ENCODE assay signal across 15 cellular contexts in the genomic region with DNA sequence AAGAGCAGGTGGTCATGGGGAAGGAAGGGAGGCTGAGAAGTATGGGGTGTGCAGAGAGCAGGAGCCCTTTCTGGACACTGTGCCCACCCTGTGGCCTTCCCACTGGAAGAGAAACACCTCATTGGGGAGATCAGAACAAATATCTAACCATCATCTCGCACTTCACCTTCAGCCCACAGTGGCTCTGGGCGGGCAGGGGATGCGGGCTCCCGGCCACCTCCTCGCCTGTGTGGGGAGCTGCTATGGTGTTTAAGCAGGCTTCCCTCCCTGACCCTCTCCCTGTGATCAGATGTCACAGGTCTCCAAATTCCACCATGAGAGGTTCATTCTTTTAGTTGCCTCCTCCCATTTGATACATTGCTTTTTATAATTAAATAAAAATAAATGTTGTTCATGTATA. TPM values are rescaled to one million over a fixed set of nuclear protein-coding genes. Genes with fewer than 3 reads are reported as not detected.
A peak's percentile ranks its signal among the peaks of the same experiment; 100 is the strongest.
DNase-seq lines count a peak whose midpoint lies in the region; ATAC-seq and TF ChIP-seq lines count a peak whose summit lies in the region.
"Had no signal": no experiment of that assay in that cellular context is flagged by ENCODE, and none has a peak within 500 bp of the region (broad histone marks: within the 10 kb centered on the region; RNA-seq: fewer than 3 reads in every experiment).

No MANE protein-coding gene starts in this region.

- no peak overlapping the region for H3K4me3 ChIP-seq in upper lobe of right lung
- no peak overlapping the region for H3K4me3 ChIP-seq in endodermal cell (ENCODE audit: low read length)
- H3K4me3 ChIP-seq: BLaER1 treated with 17β-estradiol and CSF1 and Interleukin-3, amounts not matched to agents 10 nM and 100 nM had no signal

- H3K27me3 ChIP-seq in upper lobe of right lung (no peaks in the 10 kb centered on the region), endodermal cell (ENCODE audit: control insufficient read depth, insufficient read depth, low read length, poor library complexity, severe bottlenecking) (peaks cover 42% of the 10 kb centered on the region)

- CTCF ChIA-PET in activated CD8-positive, alpha-beta T cell treated with anti-CD3 and anti-CD28 coated beads, Interleukin-2, amount 10 ng/mL, durations not matched to agents 7 days and 5 days (lab: Charles Lee) = no interaction called here
- CTCF ChIA-PET in activated CD8-positive, alpha-beta T cell treated with anti-CD3 and anti-CD28 coated beads for 36 hours (lab: Charles Lee) = no interaction called here
- CTCF ChIA-PET in activated CD4-positive, alpha-beta memory T cell treated with anti-CD3 and anti-CD28 coated beads for 36 hours (lab: Charles Lee) = no interaction called here

- peak; percentile 9 for DNase-seq in activated CD8-positive, alpha-beta T cell treated with anti-CD3 and anti-CD28 coated beads, Interleukin-2, amount 10 ng/mL, durations not matched to agents 7 days and 5 days
- DNase-seq in activated CD8-positive, alpha-beta T cell treated with anti-CD3 and anti-CD28 coated beads for 36 hours = no peak
- DNase-seq in activated CD4-positive, alpha-beta memory T cell treated with anti-CD3 and anti-CD28 coated beads for 36 hours = peak; percentile 5
- peak; percentile 18 for DNase-seq in left lobe of liver (ENCODE audit: low spot score)
- peak; percentile 48 for DNase-seq in upper lobe of right lung
- no peak for DNase-seq in endodermal cell
- no peak for DNase-seq in NCI-H1436 treated with DMSO at 0.1 percent for 48 hours (lab: John Stamatoyannopoulos, UW)
- DNase-seq: 8988T; AML-193; CD4-positive, CD25-positive, alpha-beta regulatory T cell; HCEC 1CT; HFFc6 had no signal

- no peaks in the 10 kb centered on the region for H3K36me3 Mint-ChIP-seq in activated CD8-positive, alpha-beta T cell treated with anti-CD3 and anti-CD28 coated beads, Interleukin-2, amount 10 ng/mL, durations not matched to agents 7 days and 5 days (ENCODE audit: low read depth)
- H3K36me3 Mint-ChIP-seq in activated CD8-positive, alpha-beta T cell treated with anti-CD3 and anti-CD28 coated beads for 36 hours (ENCODE audit: low read depth) = no peaks in the 10 kb centered on the region
- no peaks in the 10 kb centered on the region for H3K36me3 Mint-ChIP-seq in activated CD4-positive, alpha-beta memory T cell treated with anti-CD3 and anti-CD28 coated beads for 36 hours
- no peaks in the 10 kb centered on the region for H3K36me3 Mint-ChIP-seq in endodermal cell (ENCODE audit: low read depth)
- H3K36me3 Mint-ChIP-seq: CD4-positive, CD25-positive, alpha-beta regulatory T cell had no signal

- H3K27ac ChIP-seq in upper lobe of right lung (no peak overlapping the region), endodermal cell (ENCODE audit: low read depth, low read length) (no peak overlapping the region)
- H3K27ac ChIP-seq: BLaER1 treated with 17β-estradiol and CSF1 and Interleukin-3, amounts not matched to agents 10 nM and 100 nM had no signal

- H3K9ac ChIP-seq in endodermal cell (ENCODE audit: extremely low read depth, low read length, poor library complexity, severe bottlenecking) = no peak overlapping the region
- H3K9ac ChIP-seq: BLaER1 treated with 17β-estradiol and CSF1 and Interleukin-3, amounts not matched to agents 10 nM and 100 nM had no signal

- no peak overlapping the region for H3K27ac Mint-ChIP-seq in activated CD8-positive, alpha-beta T cell treated with anti-CD3 and anti-CD28 coated beads, Interleukin-2, amount 10 ng/mL, durations not matched to agents 7 days and 5 days
- H3K27ac Mint-ChIP-seq in activated CD8-positive, alpha-beta T cell treated with anti-CD3 and anti-CD28 coated beads for 36 hours = no peak overlapping the region
- no peak overlapping the region for H3K27ac Mint-ChIP-seq in activated CD4-positive, alpha-beta memory T cell treated with anti-CD3 and anti-CD28 coated beads for 36 hours
- no peak overlapping the region for H3K27ac Mint-ChIP-seq in endodermal cell
- H3K27ac Mint-ChIP-seq: HFFc6 had no signal

- H3K4me1 Mint-ChIP-seq in activated CD8-positive, alpha-beta T cell treated with anti-CD3 and anti-CD28 coated beads, Interleukin-2, amount 10 ng/mL, durations not matched to agents 7 days and 5 days (ENCODE audit: low read depth) = peaks cover 3% of the 10 kb centered on the region
- peaks cover 2% of the 10 kb centered on the region for H3K4me1 Mint-ChIP-seq in activated CD8-positive, alpha-beta T cell treated with anti-CD3 and anti-CD28 coated beads for 36 hours (ENCODE audit: low read depth)
- no peaks in the 10 kb centered on the region for H3K4me1 Mint-ChIP-seq in activated CD4-positive, alpha-beta memory T cell treated with anti-CD3 and anti-CD28 coated beads for 36 hours (ENCODE audit: low read depth)
- H3K4me1 Mint-ChIP-seq in endodermal cell = no peaks in the 10 kb centered on the region

- no peak overlapping the region for H3K4me3 Mint-ChIP-seq in activated CD8-positive, alpha-beta T cell treated with anti-CD3 and anti-CD28 coated beads, Interleukin-2, amount 10 ng/mL, durations not matched to agents 7 days and 5 days
- H3K4me3 Mint-ChIP-seq in activated CD8-positive, alpha-beta T cell treated with anti-CD3 and anti-CD28 coated beads for 36 hours = no peak overlapping the region
- H3K4me3 Mint-ChIP-seq in activated CD4-positive, alpha-beta memory T cell treated with anti-CD3 and anti-CD28 coated beads for 36 hours = no peak overlapping the region
- no peak overlapping the region for H3K4me3 Mint-ChIP-seq in endodermal cell
- H3K4me3 Mint-ChIP-seq: HFFc6 had no signal

- 94% methylated on average over 5 of the region's 5 CpGs; no CpG with 5 or more reads in 1 of the 2 experiments for WGBS in endodermal cell (ENCODE audit: insufficient coverage in 1 of 2, insufficient read length in 1 of 2), 2 experiments

- no peak for TF ChIP-seq CTCF in activated CD8-positive, alpha-beta T cell treated with anti-CD3 and anti-CD28 coated beads for 36 hours (IDR thresholded peaks at IDR 0.05)
- TF ChIP-seq CTCF in upper lobe of right lung (IDR thresholded peaks at IDR 0.05) (no peak), endodermal cell (conservative IDR thresholded peaks at IDR 0.05) (no peak)

- H3K9me3 Mint-ChIP-seq in activated CD8-positive, alpha-beta T cell treated with anti-CD3 and anti-CD28 coated beads, Interleukin-2, amount 10 ng/mL, durations not matched to agents 7 days and 5 days (ENCODE audit: insufficient read depth) = no peaks in the 10 kb centered on the region
- H3K9me3 Mint-ChIP-seq in activated CD8-positive, alpha-beta T cell treated with anti-CD3 and anti-CD28 coated beads for 36 hours = no peaks in the 10 kb centered on the region
- H3K9me3 Mint-ChIP-seq in activated CD4-positive, alpha-beta memory T cell treated with anti-CD3 and anti-CD28 coated beads for 36 hours = no peaks in the 10 kb centered on the region
- no peaks in the 10 kb centered on the region for H3K9me3 Mint-ChIP-seq in endodermal cell
- H3K9me3 Mint-ChIP-seq: CD4-positive, CD25-positive, alpha-beta regulatory T cell; HFFc6 had no signal

- POLR2A ChIA-PET in activated CD8-positive, alpha-beta T cell treated with anti-CD3 and anti-CD28 coated beads, Interleukin-2, amount 10 ng/mL, durations not matched to agents 7 days and 5 days (lab: Charles Lee) = no interaction called here
- POLR2A ChIA-PET in activated CD8-positive, alpha-beta T cell treated with anti-CD3 and anti-CD28 coated beads for 36 hours (lab: Charles Lee) = no interaction called here
- POLR2A ChIA-PET in activated CD4-positive, alpha-beta memory T cell treated with anti-CD3 and anti-CD28 coated beads for 36 hours (lab: Charles Lee) = no interaction called here

- H3K27me3 Mint-ChIP-seq in activated CD8-positive, alpha-beta T cell treated with anti-CD3 and anti-CD28 coated beads, Interleukin-2, amount 10 ng/mL, durations not matched to agents 7 days and 5 days (ENCODE audit: low read depth) = peaks cover 36% of the 10 kb centered on the region
- H3K27me3 Mint-ChIP-seq in activated CD8-positive, alpha-beta T cell treated with anti-CD3 and anti-CD28 coated beads for 36 hours = peaks cover 8% of the 10 kb centered on the region
- peaks cover 10% of the 10 kb centered on the region for H3K27me3 Mint-ChIP-seq in activated CD4-positive, alpha-beta memory T cell treated with anti-CD3 and anti-CD28 coated beads for 36 hours
- H3K27me3 Mint-ChIP-seq in endodermal cell (ENCODE audit: insufficient read depth) = peaks cover 41% of the 10 kb centered on the region

- intact Hi-C loops in activated CD8-positive, alpha-beta T cell treated with anti-CD3 and anti-CD28 coated beads for 36 hours (cut with micrococcal nuclease) = no loop called here
- intact Hi-C loops in activated CD4-positive, alpha-beta memory T cell treated with anti-CD3 and anti-CD28 coated beads for 36 hours (cut with micrococcal nuclease) = no loop called here
- intact Hi-C loops in upper lobe of right lung (cut with DNase I) = no loop called here

- H3K4me1 ChIP-seq in upper lobe of right lung = no peaks in the 10 kb centered on the region
- no peaks in the 10 kb centered on the region for H3K4me1 ChIP-seq in endodermal cell (ENCODE audit: control insufficient read depth, insufficient read depth, low read length)

- no peaks in the 10 kb centered on the region for H3K9me3 ChIP-seq in upper lobe of right lung
- no peaks in the 10 kb centered on the region for H3K9me3 ChIP-seq in endodermal cell (ENCODE audit: control insufficient read depth, low read length)

- ATAC-seq in activated CD8-positive, alpha-beta T cell treated with anti-CD3 and anti-CD28 coated beads, Interleukin-2, amount 10 ng/mL, durations not matched to agents 7 days and 5 days = no peak
- ATAC-seq in activated CD8-positive, alpha-beta T cell treated with anti-CD3 and anti-CD28 coated beads for 36 hours = no peak
- ATAC-seq in left lobe of liver (no peak), upper lobe of right lung (no peak)

- H3K36me3 ChIP-seq in upper lobe of right lung (no peaks in the 10 kb centered on the region), endodermal cell (ENCODE audit: control insufficient read depth, insufficient read depth, low read length) (no peaks in the 10 kb centered on the region)
- H3K36me3 ChIP-seq: BLaER1 treated with 17β-estradiol and CSF1 and Interleukin-3, amounts not matched to agents 10 nM and 100 nM had no signal

RNA-seq across cellular contexts. Expression of gene FBLN7, which starts 5.0 kb away (rescaled TPM):
- under 1 TPM; 0.58 to 0.91 TPM for total RNA-seq in activated CD8-positive, alpha-beta T cell treated with anti-CD3 and anti-CD28 coated beads, Interleukin-2, amount 10 ng/mL, durations not matched to agents 7 days and 5 days
- 1 to 10 TPM; 7.4 to 7.9 TPM for total RNA-seq in activated CD8-positive, alpha-beta T cell treated with anti-CD3 and anti-CD28 coated beads for 36 hours
- 10 to 100 TPM; 38.9 to 40.2 TPM for total RNA-seq in activated CD4-positive, alpha-beta memory T cell treated with anti-CD3 and anti-CD28 coated beads for 36 hours
- total RNA-seq in left lobe of liver = 5.1 TPM
- total RNA-seq in upper lobe of right lung = 5.4 TPM
- 1 to 10 TPM; 4.0 to 8.7 TPM for total RNA-seq in endodermal cell
- 16.0 TPM for polyA plus RNA-seq in endodermal cell (2013, experiment 1 of 2)
- 13.9 TPM for polyA plus RNA-seq in endodermal cell (2013, experiment 2 of 2)
- total RNA-seq: Daoy, H4 had no signal

Comparison
In these comparisons a context has a peak if more than half of its experiments do, and no peak if none do; other contexts are left out.
1. DNase-seq: peak in activated CD8-positive, alpha-beta T cell treated with anti-CD3 and anti-CD28 coated beads, Interleukin-2, amount 10 ng/mL, durations not matched to agents 7 days and 5 days (single experiment), activated CD4-positive, alpha-beta memory T cell treated with anti-CD3 and anti-CD28 coated beads for 36 hours (single experiment), left lobe of liver (single experiment) and upper lobe of right lung (single experiment); none in activated CD8-positive, alpha-beta T cell treated with anti-CD3 and anti-CD28 coated beads for 36 hours (single experiment), endodermal cell (single experiment) and NCI-H1436 treated with DMSO at 0.1 percent for 48 hours (single experiment).